1 cellular context compared by ENCODE assay signal in genomic region chr7:134660242-134660785, GRCh38.
TF ChIP-seq lines count a peak whose summit lies in the region.

No MANE protein-coding gene starts in this region.

TF ChIP-seq in IMR-90, 13 proteins besides CTCF, POLR2A, EP300 and RAD21:
- no peak for TF ChIP-seq SMC3 (IDR thresholded peaks at IDR 0.05; ENCODE audit: low read depth, low read length)
- TF ChIP-seq MAFK (IDR thresholded peaks at IDR 0.05; ENCODE audit: low read depth, low read length) = peak; percentile 67
